8 cellular contexts compared by ENCODE assay signal in the genomic region with DNA sequence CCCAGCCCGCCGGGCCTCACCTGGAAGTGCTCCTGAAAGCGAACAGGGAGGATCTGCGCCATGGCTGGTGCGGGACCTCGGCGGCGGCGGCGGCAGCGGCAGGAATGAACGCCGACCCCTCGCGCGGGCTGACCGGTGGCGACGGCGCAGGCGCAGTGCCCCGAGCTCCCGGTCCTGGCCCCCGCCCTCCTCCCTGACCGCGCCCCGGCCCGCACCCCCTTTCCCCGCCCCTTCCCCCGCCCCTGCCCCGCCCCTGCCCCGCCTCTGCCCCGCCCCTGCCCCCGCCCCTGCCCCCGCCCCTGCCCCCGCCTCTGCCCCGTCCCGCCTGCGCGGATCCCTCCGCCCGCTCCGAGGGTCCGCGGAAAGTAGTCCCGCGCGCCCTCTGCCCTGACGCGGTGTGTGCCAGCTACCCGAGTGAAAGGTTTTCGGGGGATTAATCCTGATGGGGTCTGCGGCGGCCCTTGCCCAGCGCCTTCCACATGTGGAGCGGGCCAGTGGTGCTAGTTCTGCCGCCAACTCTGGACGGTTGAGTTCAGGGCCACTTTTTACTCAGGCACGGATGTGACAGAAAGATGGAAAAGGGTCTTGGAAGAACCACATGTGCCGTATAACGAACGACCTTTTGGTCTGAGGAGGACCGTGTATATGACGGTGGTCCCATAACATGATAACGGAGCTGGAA. TPM values are rescaled to one million over a fixed set of nuclear protein-coding genes. Genes with fewer than 3 reads are reported as not detected.
DNase-seq lines count a peak whose midpoint lies in the region; ATAC-seq and TF ChIP-seq lines count a peak whose summit lies in the region.

A gene (minus strand): TSS at position 140 of the 682 bp plus-strand sequence. CDS start 78 bp downstream, at position 62.

- H3K27me3 ChIP-seq in ACC112 (ENCODE audit: insufficient read depth, low read length) (no peaks in the 10 kb centered on the region), cardiac muscle cell (no peaks in the 10 kb centered on the region), parathyroid adenoma (ENCODE audit: control insufficient read depth, insufficient read depth, low read length) (no peaks in the 10 kb centered on the region), tibial artery (no peaks in the 10 kb centered on the region)

- H3K4me2 ChIP-seq in parathyroid adenoma (ENCODE audit: low read length), result peak within 1 kb of the TSS; percentile 96

- DNase-seq in HuH-7 (ENCODE audit: low spot score), result peak; percentile 91
- DNase-seq in activated naive CD8-positive, alpha-beta T cell treated with anti-CD3 and anti-CD28 coated beads, Interleukin-2, amount 10 ng/mL, durations not matched to agents 7 days and 5 days, result peak; percentile 80
- peak; percentile 85 to 93 for DNase-seq in cardiac muscle cell (ENCODE audit: low read depth in 1 of 2, low spot score in 1 of 2)
- DNase-seq in tibial artery, result peak; percentile 59 to 90

- ATAC-seq in GM18511 (IDR thresholded peaks at IDR 0.05; ENCODE audit: unreplicated experiment) (peak; percentile 49), SK-N-SH treated with all-trans-retinoic acid at 6 μM for 48 hours (peak; percentile 54)
- ATAC-seq in activated naive CD8-positive, alpha-beta T cell treated with anti-CD3 and anti-CD28 coated beads, Interleukin-2, amount 10 ng/mL, durations not matched to agents 7 days and 5 days (ENCODE audit: low read depth), result peak; percentile 71

- H3K9ac ChIP-seq in parathyroid adenoma, result no peak within 1 kb of the TSS

- H3K79me2 ChIP-seq in ACC112 (ENCODE audit: control insufficient read depth, insufficient read depth, low read length, unreplicated experiment) (peaks cover 8% of the 10 kb centered on the region), parathyroid adenoma (no peaks in the 10 kb centered on the region)

- peaks cover 20% of the 10 kb centered on the region for H3K4me1 Mint-ChIP-seq in activated naive CD8-positive, alpha-beta T cell treated with anti-CD3 and anti-CD28 coated beads, Interleukin-2, amount 10 ng/mL, durations not matched to agents 7 days and 5 days

- peak within 1 kb of the TSS; percentile 91 for H3K4me3 Mint-ChIP-seq in activated naive CD8-positive, alpha-beta T cell treated with anti-CD3 and anti-CD28 coated beads, Interleukin-2, amount 10 ng/mL, durations not matched to agents 7 days and 5 days

- H3K27ac ChIP-seq in ACC112 (ENCODE audit: low read depth, low read length), result no peak within 1 kb of the TSS
- H3K27ac ChIP-seq in cardiac muscle cell, result no peak within 1 kb of the TSS
- H3K27ac ChIP-seq in parathyroid adenoma, result peak within 1 kb of the TSS; percentile 47
- H3K27ac ChIP-seq in tibial artery, result peak within 1 kb of the TSS; percentile 90 to 92

- TF ChIP-seq CTCF in cardiac muscle cell (IDR thresholded peaks at IDR 0.05; ENCODE audit: low read depth, low read length) (no peak), parathyroid adenoma (IDR thresholded peaks at IDR 0.05) (no peak), tibial artery (IDR thresholded peaks at IDR 0.05) (no peak)

- peak within 1 kb of the TSS; percentile 91 for H3K4me3 ChIP-seq in ACC112 (ENCODE audit: low read depth, low read length)
- H3K4me3 ChIP-seq in cardiac muscle cell, result peak within 1 kb of the TSS; percentile 72
- peak within 1 kb of the TSS; percentile 83 for H3K4me3 ChIP-seq in parathyroid adenoma (ENCODE audit: low read depth, low read length)
- H3K4me3 ChIP-seq in tibial artery, result peak within 1 kb of the TSS; percentile 61 to 98

- peak within 1 kb of the TSS; percentile 75 for H3K27ac Mint-ChIP-seq in activated naive CD8-positive, alpha-beta T cell treated with anti-CD3 and anti-CD28 coated beads, Interleukin-2, amount 10 ng/mL, durations not matched to agents 7 days and 5 days

- H3K27me3 Mint-ChIP-seq in activated naive CD8-positive, alpha-beta T cell treated with anti-CD3 and anti-CD28 coated beads, Interleukin-2, amount 10 ng/mL, durations not matched to agents 7 days and 5 days, result peaks cover 46% of the 10 kb centered on the region

- H3K36me3 ChIP-seq in ACC112 (ENCODE audit: insufficient read depth, low read length) (no peaks in the 10 kb centered on the region), cardiac muscle cell (no peaks in the 10 kb centered on the region), parathyroid adenoma (ENCODE audit: control insufficient read depth, insufficient read depth, low read length) (no peaks in the 10 kb centered on the region), tibial artery (no peaks in the 10 kb centered on the region)

- H3K9me3 ChIP-seq in cardiac muscle cell (ENCODE audit: low read depth) (no peaks in the 10 kb centered on the region), parathyroid adenoma (ENCODE audit: control insufficient read depth, low read length) (no peaks in the 10 kb centered on the region), tibial artery (no peaks in the 10 kb centered on the region)

- H2AFZ ChIP-seq in ACC112 (ENCODE audit: low read length, unreplicated experiment) (peak within 1 kb of the TSS; percentile 83), parathyroid adenoma (peak within 1 kb of the TSS; percentile 93)

- POLR2A ChIA-PET in activated naive CD8-positive, alpha-beta T cell treated with anti-CD3 and anti-CD28 coated beads, Interleukin-2, amount 10 ng/mL, durations not matched to agents 7 days and 5 days (lab: Charles Lee), result interaction anchor here (0.6 to 1.5 kb wide), 5 partner anchors 12 to 170 kb away, joined by 3 read pairs; a partner anchor contains a TSS

- no peaks in the 10 kb centered on the region for H3K9me3 Mint-ChIP-seq in activated naive CD8-positive, alpha-beta T cell treated with anti-CD3 and anti-CD28 coated beads, Interleukin-2, amount 10 ng/mL, durations not matched to agents 7 days and 5 days

- intact Hi-C loops in tibial artery (cut with DNase I; ENCODE audit: low total_unique reads), result loop anchor here (5.0 to 10.0 kb wide), 2 partner anchors 109 to 423 kb away; a partner anchor contains a TSS

- no peaks in the 10 kb centered on the region for H3K36me3 Mint-ChIP-seq in activated naive CD8-positive, alpha-beta T cell treated with anti-CD3 and anti-CD28 coated beads, Interleukin-2, amount 10 ng/mL, durations not matched to agents 7 days and 5 days

- H3K4me1 ChIP-seq in ACC112 (ENCODE audit: control insufficient read depth, insufficient read depth, low read length, unreplicated experiment), result peaks cover 28% of the 10 kb centered on the region
- H3K4me1 ChIP-seq in cardiac muscle cell (ENCODE audit: low read depth), result no peaks in the 10 kb centered on the region
- H3K4me1 ChIP-seq in parathyroid adenoma, result no peaks in the 10 kb centered on the region
- peaks cover 0 to 31% (median 17%) of the 10 kb centered on the region in 4 donors for H3K4me1 ChIP-seq in tibial artery

TF ChIP-seq in SK-N-SH treated with all-trans-retinoic acid at 6 μM for 48 hours, 23 proteins besides CTCF, POLR2A, EP300 and RAD21 (continues in another document):
- TF ChIP-seq, protein P1, sequence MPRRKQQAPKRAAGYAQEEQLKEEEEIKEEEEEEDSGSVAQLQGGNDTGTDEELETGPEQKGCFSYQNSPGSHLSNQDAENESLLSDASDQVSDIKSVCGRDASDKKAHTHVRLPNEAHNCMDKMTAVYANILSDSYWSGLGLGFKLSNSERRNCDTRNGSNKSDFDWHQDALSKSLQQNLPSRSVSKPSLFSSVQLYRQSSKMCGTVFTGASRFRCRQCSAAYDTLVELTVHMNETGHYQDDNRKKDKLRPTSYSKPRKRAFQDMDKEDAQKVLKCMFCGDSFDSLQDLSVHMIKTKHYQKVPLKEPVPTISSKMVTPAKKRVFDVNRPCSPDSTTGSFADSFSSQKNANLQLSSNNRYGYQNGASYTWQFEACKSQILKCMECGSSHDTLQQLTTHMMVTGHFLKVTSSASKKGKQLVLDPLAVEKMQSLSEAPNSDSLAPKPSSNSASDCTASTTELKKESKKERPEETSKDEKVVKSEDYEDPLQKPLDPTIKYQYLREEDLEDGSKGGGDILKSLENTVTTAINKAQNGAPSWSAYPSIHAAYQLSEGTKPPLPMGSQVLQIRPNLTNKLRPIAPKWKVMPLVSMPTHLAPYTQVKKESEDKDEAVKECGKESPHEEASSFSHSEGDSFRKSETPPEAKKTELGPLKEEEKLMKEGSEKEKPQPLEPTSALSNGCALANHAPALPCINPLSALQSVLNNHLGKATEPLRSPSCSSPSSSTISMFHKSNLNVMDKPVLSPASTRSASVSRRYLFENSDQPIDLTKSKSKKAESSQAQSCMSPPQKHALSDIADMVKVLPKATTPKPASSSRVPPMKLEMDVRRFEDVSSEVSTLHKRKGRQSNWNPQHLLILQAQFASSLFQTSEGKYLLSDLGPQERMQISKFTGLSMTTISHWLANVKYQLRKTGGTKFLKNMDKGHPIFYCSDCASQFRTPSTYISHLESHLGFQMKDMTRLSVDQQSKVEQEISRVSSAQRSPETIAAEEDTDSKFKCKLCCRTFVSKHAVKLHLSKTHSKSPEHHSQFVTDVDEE (CRISPR knock-in tag; IDR thresholded peaks at IDR 0.05), result no peak
- TF ChIP-seq GLIS3 (CRISPR knock-in tag; IDR thresholded peaks at IDR 0.05), result no peak
- no peak for TF ChIP-seq TCF4 (CRISPR knock-in tag; IDR thresholded peaks at IDR 0.05; ENCODE audit: borderline replicate concordance)
- no peak for TF ChIP-seq ISL1 (CRISPR knock-in tag; IDR thresholded peaks at IDR 0.05)
- no peak for TF ChIP-seq ZFP30 (CRISPR knock-in tag; IDR thresholded peaks at IDR 0.05)
- TF ChIP-seq, protein P2, sequence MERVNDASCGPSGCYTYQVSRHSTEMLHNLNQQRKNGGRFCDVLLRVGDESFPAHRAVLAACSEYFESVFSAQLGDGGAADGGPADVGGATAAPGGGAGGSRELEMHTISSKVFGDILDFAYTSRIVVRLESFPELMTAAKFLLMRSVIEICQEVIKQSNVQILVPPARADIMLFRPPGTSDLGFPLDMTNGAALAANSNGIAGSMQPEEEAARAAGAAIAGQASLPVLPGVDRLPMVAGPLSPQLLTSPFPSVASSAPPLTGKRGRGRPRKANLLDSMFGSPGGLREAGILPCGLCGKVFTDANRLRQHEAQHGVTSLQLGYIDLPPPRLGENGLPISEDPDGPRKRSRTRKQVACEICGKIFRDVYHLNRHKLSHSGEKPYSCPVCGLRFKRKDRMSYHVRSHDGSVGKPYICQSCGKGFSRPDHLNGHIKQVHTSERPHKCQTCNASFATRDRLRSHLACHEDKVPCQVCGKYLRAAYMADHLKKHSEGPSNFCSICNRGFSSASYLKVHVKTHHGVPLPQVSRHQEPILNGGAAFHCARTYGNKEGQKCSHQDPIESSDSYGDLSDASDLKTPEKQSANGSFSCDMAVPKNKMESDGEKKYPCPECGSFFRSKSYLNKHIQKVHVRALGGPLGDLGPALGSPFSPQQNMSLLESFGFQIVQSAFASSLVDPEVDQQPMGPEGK (CRISPR knock-in tag; IDR thresholded peaks at IDR 0.05; ENCODE audit: borderline replicate concordance), result no peak
- TF ChIP-seq OSR1 (CRISPR knock-in tag; IDR thresholded peaks at IDR 0.05), result no peak
- TF ChIP-seq ZC3H10 (CRISPR knock-in tag; IDR thresholded peaks at IDR 0.05), result no peak

RNA-seq across cellular contexts. Expression of the gene that starts here (rescaled TPM):
- 1 to 10 TPM in 1 of 2 experiments, under 1 TPM in 1; 0.62 to 1.3 TPM for total RNA-seq in activated naive CD8-positive, alpha-beta T cell treated with anti-CD3 and anti-CD28 coated beads, Interleukin-2, amount 10 ng/mL, durations not matched to agents 7 days and 5 days
- 7.2 and 12.2 TPM in 2 replicates for total RNA-seq in cardiac muscle cell
- polyA plus RNA-seq in cardiac muscle cell, result 3.9 and 7.5 TPM in 2 replicates

Comparison
In these comparisons a context has a peak if more than half of its experiments do, and no peak if none do; other contexts are left out.
1. H3K27ac ChIP-seq: peak in parathyroid adenoma (single experiment) and tibial artery (2 of 2); none in ACC112 (single experiment) and cardiac muscle cell (single experiment).
2. Peak in every context shown above with its lines, with median percentiles within 50 percentile points of each other: H3K4me3 ChIP-seq, ATAC-seq and DNase-seq.